In the genomic region with DNA sequence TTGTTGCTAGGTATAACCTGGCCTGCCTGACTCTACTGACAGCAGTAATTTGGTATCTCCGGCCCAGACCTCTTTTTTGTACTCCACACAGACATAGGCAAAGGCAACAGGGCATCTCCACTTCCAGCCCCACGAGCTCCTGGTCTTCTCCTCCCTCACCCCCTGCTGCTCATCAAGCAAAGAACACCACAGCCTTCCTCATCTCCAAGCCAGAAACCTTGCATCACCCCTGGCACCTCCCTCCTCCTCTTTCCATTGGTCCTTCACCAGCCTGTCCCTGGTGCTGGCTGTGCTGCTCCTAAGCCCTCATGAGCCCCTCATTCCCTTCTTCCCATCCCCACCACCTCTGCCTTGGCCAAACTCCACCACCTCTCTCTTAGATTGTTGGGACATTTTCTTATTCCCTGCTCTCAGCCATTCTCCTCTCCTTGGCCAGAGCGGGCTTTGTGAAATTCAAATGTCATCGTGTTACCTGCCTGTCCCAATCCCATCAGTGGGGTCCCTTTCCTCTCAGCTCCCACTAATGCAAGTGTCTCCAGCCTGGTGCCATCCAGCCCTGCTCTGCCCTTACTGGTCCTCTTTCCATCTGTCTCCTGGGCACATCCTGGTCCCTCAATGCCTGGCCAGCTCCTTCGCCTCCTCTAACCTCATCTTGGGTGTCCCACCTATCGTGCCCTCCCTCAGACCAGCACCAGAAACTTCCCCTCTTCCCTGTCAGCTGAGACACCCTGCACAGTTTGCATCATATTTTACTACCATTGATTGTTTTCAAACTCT, we compare ENCODE assay signal across 25 cellular contexts.
DNase-seq lines count a peak whose midpoint lies in the region; ATAC-seq and TF ChIP-seq lines count a peak whose summit lies in the region.
"Had no signal": no experiment of that assay in that cellular context is flagged by ENCODE, and none has a peak within 500 bp of the region (broad histone marks: within the 10 kb centered on the region; RNA-seq: fewer than 3 reads in every experiment).

No MANE protein-coding gene starts in this region.

- no peak overlapping the region for H3K27ac Mint-ChIP-seq in MCF 10A (ENCODE audit: low read depth, unreplicated experiment)
- H3K27ac Mint-ChIP-seq: activated naive CD8-positive, alpha-beta T cell; B cell; progenitor cell of endocrine pancreas; stimulated activated memory B cell treated with anti-CD40 and anti-IgM and Interleukin-4, amounts not matched to agents 10 μg/mL and 1 μg/mL and 100 μg/mL, for 72 hours had no signal

- H3K27ac ChIP-seq in mammary epithelial cell (ENCODE audit: insufficient read depth, low read depth, low read length) (no peak overlapping the region), VCaP (peak overlapping the region; percentile 81), smooth muscle cell (ENCODE audit: low read depth) (no peak overlapping the region)
- H3K27ac ChIP-seq: ascending aorta, gastroesophageal sphincter, neutrophil, PC-9, right lobe of liver, vagina had no signal

- no TSS peak for BruUV-seq in MCF 10A (replicated peaks; lab: Mats Ljungman, UMichigan)
- BruUV-seq in mammary epithelial cell (replicated peaks; lab: Mats Ljungman, UMichigan), result no TSS peak

- peaks cover 62% of the 10 kb centered on the region for H3K27me3 Mint-ChIP-seq in MCF 10A (ENCODE audit: insufficient read depth, unreplicated experiment)

- CTCF ChIA-PET in MCF 10A (lab: Yijun Ruan, JAX) (interaction anchor here (1.1 kb wide), 1 partner anchor 13 kb away, joined by 5 read pairs; no protein-coding TSS in a partner anchor), mammary epithelial cell (lab: Charles Lee; ENCODE audit: low non-redundant PET) (no interaction called here)

- no peaks in the 10 kb centered on the region for H3K4me1 ChIP-seq in mammary epithelial cell (ENCODE audit: insufficient read depth, low read length)
- H3K4me1 ChIP-seq in smooth muscle cell (ENCODE audit: low read depth), result no peaks in the 10 kb centered on the region
- H3K4me1 ChIP-seq: ascending aorta, gastroesophageal sphincter, right lobe of liver, vagina had no signal

- TF ChIP-seq CTCF in MCF 10A (IDR thresholded peaks at IDR 0.05; ENCODE audit: unreplicated experiment) (no peak), mammary epithelial cell (conservative IDR thresholded peaks at IDR 0.05 in 1 of 2, IDR thresholded peaks at IDR 0.05 in 1 of 2; ENCODE audit: extremely low read depth in 1 of 2, insufficient read depth in 1 of 2, low read depth in 1 of 2, low read length in 2 of 2) (no peak), VCaP (conservative IDR thresholded peaks at IDR 0.05) (no peak), GM13976 (IDR thresholded peaks at IDR 0.05; ENCODE audit: borderline replicate concordance, control extremely low read depth, extremely low read depth, insufficient read depth, missing control alignments) (no peak), smooth muscle cell (IDR thresholded peaks at IDR 0.05; ENCODE audit: borderline replicate concordance, insufficient read depth, poor library complexity, severe bottlenecking) (no peak)

- H3K9me3 ChIP-seq in mammary epithelial cell (replicated peaks; ENCODE audit: insufficient read depth, low read length), result no peaks in the 10 kb centered on the region
- H3K9me3 ChIP-seq in smooth muscle cell (replicated peaks; ENCODE audit: low read depth), result no peaks in the 10 kb centered on the region
- H3K9me3 ChIP-seq: ascending aorta, gastroesophageal sphincter, neutrophil, right lobe of liver, vagina had no signal

- H3K4me3 ChIP-seq in mammary epithelial cell (replicated peaks in 1 of 3; ENCODE audit: insufficient read depth in 1 of 3, low read depth in 2 of 3, low read length in 3 of 3) (no peak overlapping the region), smooth muscle cell (no peak overlapping the region)
- H3K4me3 ChIP-seq: ascending aorta, gastroesophageal sphincter, PC-9, right lobe of liver, vagina had no signal

- ATAC-seq in left lobe of liver, result no peak
- ATAC-seq: gastroesophageal sphincter; stimulated activated memory B cell treated with anti-CD40 and anti-IgM and Interleukin-4, amounts not matched to agents 10 μg/mL and 1 μg/mL and 100 μg/mL, for 72 hours had no signal

- H3K4me1 Mint-ChIP-seq in MCF 10A (ENCODE audit: insufficient read depth, unreplicated experiment), result no peaks in the 10 kb centered on the region
- H3K4me1 Mint-ChIP-seq: B cell; stimulated activated memory B cell treated with anti-CD40 and anti-IgM and Interleukin-4, amounts not matched to agents 10 μg/mL and 1 μg/mL and 100 μg/mL, for 72 hours had no signal

- H3K36me3 ChIP-seq in mammary epithelial cell (ENCODE audit: insufficient read depth, low read length), result no peaks in the 10 kb centered on the region
- no peaks in the 10 kb centered on the region for H3K36me3 ChIP-seq in smooth muscle cell (ENCODE audit: low read depth)
- H3K36me3 ChIP-seq: ascending aorta, gastroesophageal sphincter, neutrophil, right lobe of liver, vagina had no signal

- H3K4me2 ChIP-seq in mammary epithelial cell (ENCODE audit: insufficient read depth, low read depth, low read length) (no peak overlapping the region), smooth muscle cell (no peak overlapping the region)
- H3K4me2 ChIP-seq: PC-9 had no signal

- H3K4me3 Mint-ChIP-seq in MCF 10A (ENCODE audit: unreplicated experiment), result no peak overlapping the region
- H3K4me3 Mint-ChIP-seq: activated naive CD8-positive, alpha-beta T cell; B cell; stimulated activated memory B cell treated with anti-CD40 and anti-IgM and Interleukin-4, amounts not matched to agents 10 μg/mL and 1 μg/mL and 100 μg/mL, for 72 hours had no signal

- POLR2A ChIA-PET in MCF 10A (lab: Yijun Ruan, JAX), result interaction anchor here (0.5 kb wide), 1 partner anchor 83 kb away, joined by 4 read pairs; no protein-coding TSS in a partner anchor

- H3K27me3 ChIP-seq in mammary epithelial cell (ENCODE audit: insufficient read depth, low read length) (peaks cover 4% of the 10 kb centered on the region), smooth muscle cell (ENCODE audit: low read depth) (peaks cover 55% of the 10 kb centered on the region)
- H3K27me3 ChIP-seq: ascending aorta, right lobe of liver, vagina had no signal

- H3K79me2 ChIP-seq in mammary epithelial cell (ENCODE audit: insufficient read depth, low read length), result no peaks in the 10 kb centered on the region
- no peaks in the 10 kb centered on the region for H3K79me2 ChIP-seq in smooth muscle cell (ENCODE audit: low read depth)

- 55% methylated on average over 6 of the region's 6 CpGs for WGBS in mammary epithelial cell (ENCODE audit: low coverage, missing lambda C conversion rate)
- 85% methylated on average over 6 of the region's 6 CpGs for WGBS in smooth muscle cell (ENCODE audit: low lambda C conversion rate)

- H2AFZ ChIP-seq in mammary epithelial cell (ENCODE audit: low read depth, low read length), result no peak overlapping the region
- no peak overlapping the region for H2AFZ ChIP-seq in smooth muscle cell (ENCODE audit: low read depth)
- H2AFZ ChIP-seq: PC-9 had no signal

- in situ Hi-C loops in mammary epithelial cell (cut with MboI; ENCODE audit: low sequenced_read_pairs in 2 of 2), result no loop called here
- in situ Hi-C loops in GM13976 (cut with MboI; ENCODE audit: low sequenced_read_pairs, unreplicated experiment), result no loop called here

- intact Hi-C loops in MCF 10A (cut with micrococcal nuclease) (no loop called here), mammary epithelial cell (cut with micrococcal nuclease) (no loop called here)

- H4K20me1 ChIP-seq in mammary epithelial cell (ENCODE audit: insufficient read depth, low read length) (no peaks in the 10 kb centered on the region), smooth muscle cell (ENCODE audit: low read depth) (no peaks in the 10 kb centered on the region)

- H3K9me3 Mint-ChIP-seq in MCF 10A (ENCODE audit: unreplicated experiment), result no peaks in the 10 kb centered on the region

- no peaks in the 10 kb centered on the region for H3K36me3 Mint-ChIP-seq in MCF 10A (ENCODE audit: insufficient read depth, unreplicated experiment)
- H3K36me3 Mint-ChIP-seq: activated naive CD8-positive, alpha-beta T cell; stimulated activated memory B cell treated with anti-CD40 and anti-IgM and Interleukin-4, amounts not matched to agents 10 μg/mL and 1 μg/mL and 100 μg/mL, for 72 hours had no signal

- dilution Hi-C loops in mammary epithelial cell (cut with HindIII; ENCODE audit: low sequenced_read_pairs), result no loop called here

- H3F3A ChIP-seq in smooth muscle cell (ENCODE audit: low read depth), result no peaks in the 10 kb centered on the region

- DNase-seq in MCF 10A (ENCODE audit: unreplicated experiment) (peak; percentile 25), mammary epithelial cell (no peak), left lobe of liver (ENCODE audit: low spot score) (peak; percentile 27), DMS79 treated with DMSO at 0.1 percent for 48 hours (lab: John Stamatoyannopoulos, UW) (no peak), GM13976 (ENCODE audit: low spot score) (no peak), smooth muscle cell (lab: John Stamatoyannopoulos, UW; ENCODE audit: unreplicated experiment) (no peak), NCI-H69 (lab: John Stamatoyannopoulos, UW) (no peak)
- DNase-seq: central memory CD4-positive, alpha-beta T cell; hippocampal formation; NCI-H1436; NCI-H2171 treated with DMSO at 0.1 percent for 48 hours; NCI-H524; PC-9; SHP77; stimulated activated CD4-positive, alpha-beta T cell treated with anti-CD3 and anti-CD28 coated beads, Interleukin-4, amount 100 ng/mL, for 24 hours had no signal

- H3K9ac ChIP-seq in mammary epithelial cell (ENCODE audit: insufficient read depth, low read length), result no peak overlapping the region
- no peak overlapping the region for H3K9ac ChIP-seq in smooth muscle cell (ENCODE audit: low read depth)

Comparison
In these comparisons a context has a peak if more than half of its experiments do, and no peak if none do; other contexts are left out.
1. DNase-seq: peak in MCF 10A (single experiment) and left lobe of liver (single experiment); none in mammary epithelial cell (single experiment), DMS79 treated with DMSO at 0.1 percent for 48 hours (single experiment), GM13976 (single experiment), smooth muscle cell (single experiment) and NCI-H69 (single experiment).